12 cellular contexts compared by ENCODE assay signal in the genomic region with DNA sequence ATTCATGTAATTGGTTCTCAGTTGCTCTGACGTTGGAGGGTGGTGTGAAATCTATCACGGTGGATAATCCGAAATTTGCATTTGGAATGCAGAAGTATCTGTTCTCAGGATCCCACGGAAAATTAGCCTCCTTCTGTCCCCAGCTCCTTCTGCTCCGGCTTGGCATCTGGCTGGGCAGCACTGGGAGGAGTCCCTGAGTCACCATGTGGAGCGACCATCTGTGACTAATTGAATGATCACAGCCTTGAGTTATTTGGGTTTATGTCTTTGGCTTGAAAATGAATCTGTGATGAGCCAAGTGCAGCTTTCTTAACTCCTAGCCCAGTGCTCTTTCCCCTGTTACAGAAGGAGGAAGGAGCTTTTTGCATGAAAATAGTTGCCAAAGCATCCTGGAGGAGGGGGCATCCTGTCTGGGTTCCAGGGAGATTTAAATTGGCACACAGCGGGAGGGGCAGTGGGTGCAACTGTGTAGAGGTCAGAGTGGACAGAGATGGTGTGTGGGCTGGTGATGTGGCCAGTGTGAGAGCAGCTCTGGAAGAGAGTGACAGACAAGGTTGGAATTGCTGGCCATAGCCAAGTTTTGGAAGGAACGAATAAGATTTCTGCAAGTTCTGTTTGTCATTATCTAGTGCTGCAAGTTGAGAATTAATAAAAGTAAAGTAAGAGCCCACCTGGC.
DNase-seq lines count a peak whose midpoint lies in the region; ATAC-seq, FAIRE-seq and TF ChIP-seq lines count a peak whose summit lies in the region.
"Had no signal": no experiment of that assay in that cellular context is flagged by ENCODE, and none has a peak within 500 bp of the region (broad histone marks: within the 10 kb centered on the region; RNA-seq: fewer than 3 reads in every experiment).

No MANE protein-coding gene starts in this region.

- H4K5ac ChIP-seq in mesendoderm (ENCODE audit: low read length), result no peak overlapping the region

- H2BK5ac ChIP-seq in mesendoderm (ENCODE audit: low read length), result no peak overlapping the region

- ATAC-seq in HG03280 (IDR thresholded peaks at IDR 0.05; ENCODE audit: unreplicated experiment), result no peak

- H3K23ac ChIP-seq in mesendoderm (ENCODE audit: low read length), result no peak overlapping the region

- H4K8ac ChIP-seq in mesendoderm (ENCODE audit: low read depth, low read length), result no peak overlapping the region

- no peak overlapping the region for H3K4me3 ChIP-seq in mesendoderm (ENCODE audit: low read length)

- DNase-seq in D721Med (ENCODE audit: insufficient read length, low spot score) (no peak), NCI-H2171 (lab: John Stamatoyannopoulos, UW) (peak; percentile 73), dedifferentiated amniotic fluid mesenchymal stem cell (ENCODE audit: extremely low spot score) (peak; percentile 43), mesendoderm (peak; percentile 48), NCI-H446 treated with DMSO at 0.1 percent for 48 hours (lab: John Stamatoyannopoulos, UW) (no peak), NCI-H146 treated with DMSO at 0.1 percent for 48 hours (lab: John Stamatoyannopoulos, UW; ENCODE audit: unreplicated experiment) (no peak), T-helper 9 cell (no peak)
- DNase-seq: DMS79 treated with DMSO at 0.1 percent for 48 hours; effector CD8-positive, alpha-beta T cell; NCI-H1092; stimulated activated CD4-positive, alpha-beta T cell treated with anti-CD3 and anti-CD28 coated beads, Interleukin-2, amount 100 ng/mL, for 24 hours had no signal

- peak; percentile 64 for FAIRE-seq in D721Med (lab: Jason Lieb, UNC)

- H3K79me2 ChIP-seq in mesendoderm (ENCODE audit: control insufficient read depth, insufficient read depth, low read length), result no peaks in the 10 kb centered on the region

- H3K36me3 ChIP-seq in mesendoderm (ENCODE audit: control insufficient read depth, insufficient read depth, low read length), result no peaks in the 10 kb centered on the region

- H2BK120ac ChIP-seq in mesendoderm (ENCODE audit: low read depth, low read length), result no peak overlapping the region

- H3K27me3 ChIP-seq in mesendoderm (ENCODE audit: insufficient read depth, low read length, poor library complexity), result no peaks in the 10 kb centered on the region

- TF ChIP-seq CTCF in D721Med (IDR thresholded peaks at IDR 0.05; ENCODE audit: insufficient read depth, missing control alignments), result no peak

- H3K4ac ChIP-seq in mesendoderm (ENCODE audit: low read depth, low read length), result no peak overlapping the region

- no CpG with 5 or more reads among the region's 8 CpGs for WGBS in mesendoderm (ENCODE audit: extremely low coverage, insufficient coverage, low lambda C conversion rate)

- peaks cover 18% of the 10 kb centered on the region for H3K4me1 ChIP-seq in mesendoderm (ENCODE audit: control insufficient read depth, low read depth, low read length)

- no peak overlapping the region for H3K27ac ChIP-seq in mesendoderm (ENCODE audit: low read depth, low read length)

- H3K4me2 ChIP-seq in mesendoderm (ENCODE audit: low read length), result no peak overlapping the region

- H3K9ac ChIP-seq in mesendoderm (ENCODE audit: low read length), result no peak overlapping the region

- no peak overlapping the region for H2BK15ac ChIP-seq in mesendoderm (replicated peaks; ENCODE audit: low read depth)

- H3K18ac ChIP-seq in mesendoderm (ENCODE audit: low read length), result no peak overlapping the region

- no peak overlapping the region for H2AK5ac ChIP-seq in mesendoderm (ENCODE audit: low read length)

- H3K56ac ChIP-seq in mesendoderm (ENCODE audit: low read length), result no peak overlapping the region

- no peaks in the 10 kb centered on the region for H3K79me1 ChIP-seq in mesendoderm (ENCODE audit: low read length)

Comparison
In these comparisons a context has a peak if more than half of its experiments do, and no peak if none do; other contexts are left out.
1. DNase-seq: peak in NCI-H2171 (single experiment), dedifferentiated amniotic fluid mesenchymal stem cell (single experiment) and mesendoderm (single experiment); none in D721Med (single experiment), NCI-H446 treated with DMSO at 0.1 percent for 48 hours (single experiment), NCI-H146 treated with DMSO at 0.1 percent for 48 hours (single experiment) and T-helper 9 cell (single experiment).